ENCODE assay signal across 1 cellular context in genomic region chr11:73660497-73661034, GRCh38.
TF ChIP-seq lines count a peak whose summit lies in the region.

No MANE protein-coding gene starts in this region.

TF ChIP-seq in GM23338, 12 proteins besides CTCF, POLR2A, EP300 and RAD21 (continued from another document):
- TF ChIP-seq REST (IDR thresholded peaks at IDR 0.05; ENCODE audit: unreplicated experiment) (no peak), EZH2phosphoT487 (IDR thresholded peaks at IDR 0.05; ENCODE audit: unreplicated experiment) (no peak), STAT1 (IDR thresholded peaks at IDR 0.05; ENCODE audit: unreplicated experiment) (no peak), ZNF114 (CRISPR knock-in tag; IDR thresholded peaks at IDR 0.05) (no peak), ZNF462 (CRISPR knock-in tag; IDR thresholded peaks at IDR 0.05) (no peak), JUNB (IDR thresholded peaks at IDR 0.05; ENCODE audit: unreplicated experiment) (no peak), POLR2AphosphoS5 (IDR thresholded peaks at IDR 0.05; ENCODE audit: low read depth) (no peak)
